ENCODE assay signal across 8 cellular contexts in genomic region chr11:71372693-71373657, GRCh38.
A peak's percentile ranks its signal among the peaks of the same experiment; 100 is the strongest.
DNase-seq lines count a peak whose midpoint lies in the region; ATAC-seq and TF ChIP-seq lines count a peak whose summit lies in the region.
"Had no signal": no experiment of that assay in that cellular context is flagged by ENCODE, and none has a peak within 500 bp of the region (broad histone marks: within the 10 kb centered on the region; RNA-seq: fewer than 3 reads in every experiment).

No MANE protein-coding gene starts in this region.

- H3K4me1 ChIP-seq in right cardiac atrium (ENCODE audit: control insufficient read depth, insufficient read depth, low read length) = no peaks in the 10 kb centered on the region

- WGBS in right cardiac atrium = 75% methylated on average over 9 of the region's 9 CpGs

- no peaks in the 10 kb centered on the region for H3K27me3 ChIP-seq in right cardiac atrium (ENCODE audit: control insufficient read depth, insufficient read depth)

- intact Hi-C loops in sciatic nerve (cut with DNase I) = no loop called here
- intact Hi-C loops in left colon (cut with DNase I, micrococcal nuclease) = no loop called here
- intact Hi-C loops in right cardiac atrium (cut with DNase I) = no loop called here

- TF ChIP-seq CTCF in GM12874 (IDR thresholded peaks at IDR 0.05; ENCODE audit: insufficient read depth, low read depth, low read length) = 0 out of 2 replicates have a peak, but pooled peaks have one; percentile 19
- peak; percentile 68 for TF ChIP-seq CTCF in epithelial cell of proximal tubule (conservative IDR thresholded peaks at IDR 0.05; ENCODE audit: low read depth, low read length)

- no peaks in the 10 kb centered on the region for H3K9me3 ChIP-seq in right cardiac atrium (ENCODE audit: control insufficient read depth, low read length)

- ATAC-seq in sciatic nerve (peak; percentile 48), left colon (no peak), right cardiac atrium (no peak)
- ATAC-seq: naive thymus-derived CD4-positive, alpha-beta T cell had no signal

- H3K27ac ChIP-seq in right cardiac atrium (ENCODE audit: low read length) = no peak overlapping the region

- DNase-seq in M059J (ENCODE audit: low read depth) (peak; percentile 29), epithelial cell of proximal tubule (ENCODE audit: low read depth) (peak; percentile 9), sciatic nerve (ENCODE audit: low spot score) (no peak), left colon (no peak), right cardiac atrium (no peak)
- DNase-seq in stimulated activated CD4-positive, alpha-beta T cell treated with anti-CD3 and anti-CD28 coated beads, Interleukin-12 subunit alpha, Interleukin-12 subunit beta, amount 100 ng/mL, for 4 hours = no peak
- DNase-seq: naive thymus-derived CD4-positive, alpha-beta T cell had no signal

- no peak overlapping the region for H3K4me3 ChIP-seq in epithelial cell of proximal tubule (ENCODE audit: low read depth, low read length)
- H3K4me3 ChIP-seq in right cardiac atrium (ENCODE audit: low read length) = no peak overlapping the region

Comparison
In these comparisons a context has a peak if more than half of its experiments do, and no peak if none do; other contexts are left out.
1. DNase-seq: peak in M059J (single experiment) and epithelial cell of proximal tubule (single experiment); none in sciatic nerve (single experiment), left colon (0 of 2), stimulated activated CD4-positive, alpha-beta T cell treated with anti-CD3 and anti-CD28 coated beads, Interleukin-12 subunit alpha, Interleukin-12 subunit beta, amount 100 ng/mL, for 4 hours (single experiment) and right cardiac atrium (0 of 3).